ENCODE assay signal across 17 cellular contexts in genomic region chr14:70108419-70108818, GRCh38.
"Had no signal": no experiment of that assay in that cellular context is flagged by ENCODE, and none has a peak within 500 bp of the region (broad histone marks: within the 10 kb centered on the region; RNA-seq: fewer than 3 reads in every experiment).

No MANE protein-coding gene starts in this region.

- ATAC-seq: foreskin keratinocyte; natural killer cell; pancreas; right lobe of liver; stimulated activated naive B cell treated with anti-CD40 and anti-IgM and Interleukin-4, amounts not matched to agents 10 μg/mL and 1 μg/mL and 100 μg/mL, for 72 hours; stimulated activated naive CD8-positive, alpha-beta T cell treated with anti-CD3 and anti-CD28 coated beads, Interleukin-15, amount 100 ng/mL, for 72 hours had no signal

- H3K36me3 ChIP-seq: colonic mucosa, pancreas, prostate gland, right lobe of liver, thoracic aorta, transverse colon had no signal

- H3K4me3 ChIP-seq: colonic mucosa, hepatocyte, pancreas, prostate gland, right lobe of liver, skin epidermis, thoracic aorta, transverse colon had no signal

- H3K4me1 ChIP-seq: colonic mucosa, foreskin keratinocyte, pancreas, prostate gland, right lobe of liver, transverse colon had no signal

- DNase-seq: cerebellar nuclear complex; colonic mucosa; dermis blood vessel endothelial cell; foreskin keratinocyte; mammary epithelial cell; natural killer cell; pancreas; right lobe of liver; stimulated activated CD4-positive, alpha-beta T cell treated with anti-CD3 and anti-CD28 coated beads, Interleukin-2, amount 100 ng/mL, for 24 hours; stimulated activated CD4-positive, alpha-beta T cell treated with anti-CD3 and anti-CD28 coated beads, Interleukin-4, amount 100 ng/mL, for 4 hours; stimulated activated naive B cell treated with anti-CD40 and anti-IgM and Interleukin-4, amounts not matched to agents 10 μg/mL and 1 μg/mL and 100 μg/mL, for 72 hours; stimulated activated naive CD8-positive, alpha-beta T cell treated with anti-CD3 and anti-CD28 coated beads, Interleukin-15, amount 100 ng/mL, for 72 hours; transverse colon had no signal

- H3K9me3 ChIP-seq: colonic mucosa, pancreas, prostate gland, right lobe of liver, thoracic aorta, transverse colon had no signal

- H2AFZ ChIP-seq: hepatocyte had no signal

- H3K79me2 ChIP-seq: hepatocyte had no signal

- H3K27me3 ChIP-seq: colonic mucosa, pancreas, right lobe of liver, transverse colon had no signal

- H3K27ac ChIP-seq: colonic mucosa, foreskin keratinocyte, hepatocyte, pancreas, prostate gland, right lobe of liver, skin epidermis, thoracic aorta, transverse colon had no signal

- H3K4me2 ChIP-seq: hepatocyte had no signal
